8 cellular contexts compared by ENCODE assay signal in genomic region chr17:81508639-81509047, GRCh38. TPM values are rescaled to one million over a fixed set of nuclear protein-coding genes. Genes with fewer than 3 reads are reported as not detected.
DNase-seq lines count a peak whose midpoint lies in the region; ATAC-seq and TF ChIP-seq lines count a peak whose summit lies in the region.

No MANE protein-coding gene starts in this region.

- no peaks in the 10 kb centered on the region for H3K27me3 Mint-ChIP-seq in natural killer cell (ENCODE audit: low read depth in 2 of 2)

- DNase-seq in G401 (ENCODE audit: low spot score) (peak; percentile 52), OCI-M1 (lab: John Stamatoyannopoulos, UW) (peak; percentile 47), natural killer cell (no peak), RKO (ENCODE audit: low spot score) (no peak)

- no peaks in the 10 kb centered on the region for H3K9me3 Mint-ChIP-seq in natural killer cell

- H3K36me3 ChIP-seq in duodenal mucosa (ENCODE audit: control insufficient read depth in 1 of 2, insufficient read depth in 2 of 2, low read length in 2 of 2), result peaks cover 34 to 36% of the 10 kb centered on the region in 2 donors

- no peaks in the 10 kb centered on the region for H3K9me3 ChIP-seq in duodenal mucosa (ENCODE audit: control insufficient read depth in 1 of 2, low read length in 2 of 2)

- intact Hi-C loops in natural killer cell (cut with micrococcal nuclease), result no loop called here

- no peak for TF ChIP-seq CTCF in natural killer cell (IDR thresholded peaks at IDR 0.05)

- H3K4me1 Mint-ChIP-seq in natural killer cell, result peaks cover 40 to 51% of the 10 kb centered on the region in 2 donors

- peak overlapping the region; percentile 95 to 98 for H3K27ac Mint-ChIP-seq in natural killer cell

- H3K4me3 ChIP-seq in duodenal mucosa (ENCODE audit: low read depth in 1 of 2, low read length in 2 of 2), result peak overlapping the region; percentile 82 to 93

- ATAC-seq in natural killer cell (no peak), HG02642 (IDR thresholded peaks at IDR 0.05; ENCODE audit: poor library complexity, unreplicated experiment) (no peak), GM19463 (IDR thresholded peaks at IDR 0.05; ENCODE audit: unreplicated experiment) (no peak), HG03378 (IDR thresholded peaks at IDR 0.05; ENCODE audit: unreplicated experiment) (no peak)

- H3K27me3 ChIP-seq in duodenal mucosa (ENCODE audit: control insufficient read depth in 1 of 2, insufficient read depth in 2 of 2, low read length in 2 of 2), result no peaks in the 10 kb centered on the region

- peaks cover 28% of the 10 kb centered on the region for H3K36me3 Mint-ChIP-seq in natural killer cell

- peak overlapping the region in 1 of 2 donors; percentile 82 for H3K9ac ChIP-seq in duodenal mucosa (ENCODE audit: low read depth in 1 of 2, low read length in 2 of 2)

- in situ Hi-C loops in G401 (cut with HindIII; ENCODE audit: low sequenced_read_pairs), result no loop called here

- H3K4me1 ChIP-seq in duodenal mucosa (ENCODE audit: control insufficient read depth in 1 of 2, insufficient read depth in 2 of 2, low read length in 2 of 2), result peaks cover 13 to 26% of the 10 kb centered on the region in 2 donors

- H3K27ac ChIP-seq in duodenal mucosa (ENCODE audit: low read depth, low read length), result no peak overlapping the region

- peak overlapping the region; percentile 100 for H3K4me3 Mint-ChIP-seq in natural killer cell

RNA-seq across cellular contexts. Expression of gene ACTG1, which starts 4.0 kb away (rescaled TPM):
- 5,595 and 6,819 TPM in 2 replicates for total RNA-seq in G401 (2014; rRNA removed; shearing (Covaris generic))
- total RNA-seq in natural killer cell, result 1,000 to 10,000 TPM; 1,401 to 1,901 (median 1,735) TPM

RNA-seq across cellular contexts. Expression of gene FSCN2, which starts 19.5 kb away (rescaled TPM):
- total RNA-seq in G401 (2014; rRNA removed; shearing (Covaris generic)), result 0.80 and 1.4 TPM in 2 replicates
- 1 to 10 TPM in 2 of 3 donors, under 1 TPM in 1; 0.26 to 2.6 (median 1.0) TPM for total RNA-seq in natural killer cell

RNA-seq across cellular contexts. Expression of gene FAAP100, which starts 43.5 kb away (rescaled TPM):
- total RNA-seq in G401 (2014; rRNA removed; shearing (Covaris generic)), result 37.1 and 44.6 TPM in 2 replicates
- total RNA-seq in natural killer cell, result 10 to 100 TPM; 31.8 to 34.5 (median 33.1) TPM

Comparison
In these comparisons a context has a peak if more than half of its experiments do, and no peak if none do; other contexts are left out.
1. DNase-seq: peak in G401 (single experiment) and OCI-M1 (single experiment); none in natural killer cell (single experiment) and RKO (single experiment).